18 cellular contexts compared by ENCODE assay signal in the genomic region with DNA sequence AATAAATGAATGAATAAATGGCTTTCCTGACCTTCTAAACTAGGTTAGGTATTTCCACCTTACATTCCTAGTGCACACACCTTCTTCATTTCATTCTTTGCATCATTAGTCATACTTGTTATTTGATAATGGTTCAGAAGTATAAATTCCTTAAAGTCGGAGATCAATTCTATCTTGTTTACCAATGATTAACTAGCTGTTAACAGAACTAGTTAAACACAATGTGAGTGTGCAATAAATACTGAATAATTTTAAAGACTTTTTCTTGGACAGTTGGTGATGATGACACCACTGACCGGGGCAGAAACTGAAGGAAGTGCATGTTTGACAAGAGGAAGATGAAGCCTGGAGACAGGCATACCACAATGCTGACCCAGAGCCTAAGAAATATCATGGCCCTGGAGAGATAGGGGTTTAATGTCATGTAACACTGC.
"Had no signal": no experiment of that assay in that cellular context is flagged by ENCODE, and none has a peak within 500 bp of the region (broad histone marks: within the 10 kb centered on the region; RNA-seq: fewer than 3 reads in every experiment).

No MANE protein-coding gene starts in this region.

- H3K4me3 ChIP-seq: breast epithelium, mucosa of descending colon, tibial nerve, vagina had no signal

- DNase-seq: activated CD4-positive, alpha-beta T cell treated with anti-CD3 and anti-CD28 coated beads for 36 hours; activated CD4-positive, alpha-beta T cell treated with anti-CD3 and anti-CD28 coated beads, Interleukin-2, amount 50 U/mL, for 48 hours; activated gamma-delta T cell; effector CD8-positive, alpha-beta T cell; hypothalamus; kidney; left ventricle myocardium superior; mucosa of descending colon; naive B cell; right cardiac atrium; stimulated activated CD4-positive, alpha-beta T cell treated with anti-CD3 and anti-CD28 coated beads, Interleukin-2, amount 100 ng/mL, for 24 hours; stimulated activated naive CD8-positive, alpha-beta T cell treated with anti-CD3 and anti-CD28 coated beads, Interleukin-15, Interleukin-2, amounts not matched to agents 100 U/mL and 50 U/mL, for 24 hours; substantia nigra; T-helper 2 cell had no signal

- H3K9me3 ChIP-seq: vagina had no signal

- H3K27me3 ChIP-seq: breast epithelium, tibial nerve, vagina had no signal

- H3K4me1 ChIP-seq: breast epithelium, tibial nerve, vagina had no signal

- H3K36me3 ChIP-seq: breast epithelium, tibial nerve, vagina had no signal

- H3K27ac ChIP-seq: breast epithelium, tibial nerve, vagina had no signal

- ATAC-seq: activated CD4-positive, alpha-beta T cell treated with anti-CD3 and anti-CD28 coated beads for 36 hours; left ventricle myocardium superior; mucosa of descending colon; right cardiac atrium; stimulated activated naive CD8-positive, alpha-beta T cell treated with anti-CD3 and anti-CD28 coated beads, Interleukin-15, Interleukin-2, amounts not matched to agents 100 U/mL and 50 U/mL, for 24 hours; WTC11 had no signal
